Comparison of ENCODE assay signal across 8 cellular contexts in genomic region chr17:181213-182163, GRCh38. TPM values are rescaled to one million over a fixed set of nuclear protein-coding genes. Genes with fewer than 3 reads are reported as not detected.
DNase-seq lines count a peak whose midpoint lies in the region; ATAC-seq and TF ChIP-seq lines count a peak whose summit lies in the region.

Gene DOC2B (minus strand): TSS chr17:181650. CDS start chr17:181479, 171 bp downstream.

- ATAC-seq in natural killer cell treated with Interleukin-12 subunit alpha and Interleukin-12 subunit beta and Interleukin-15 and Interleukin-18, amount 100 ng/mL, for 72 hours: peak; percentile 43 to 82

- H3K36me3 Mint-ChIP-seq in natural killer cell treated with Interleukin-12 subunit alpha and Interleukin-12 subunit beta and Interleukin-15 and Interleukin-18, amount 100 ng/mL, for 72 hours: no peaks in the 10 kb centered on the region

- peak within 1 kb of the TSS; percentile 88 for H3K27ac ChIP-seq in WERI-Rb-1
- H3K27ac ChIP-seq in vagina: peak within 1 kb of the TSS; percentile 69

- no peaks in the 10 kb centered on the region for H3K36me3 ChIP-seq in H7 (replicated peaks; ENCODE audit: control insufficient read depth, insufficient read depth, low read length)
- H3K36me3 ChIP-seq in WERI-Rb-1: peaks cover 9% of the 10 kb centered on the region
- no peaks in the 10 kb centered on the region for H3K36me3 ChIP-seq in vagina

- H3K4me3 ChIP-seq in H7 (ENCODE audit: insufficient read depth, low read depth, low read length) (peak within 1 kb of the TSS; percentile 47), WERI-Rb-1 (ENCODE audit: low read depth, low read length) (peak within 1 kb of the TSS; percentile 58), foreskin fibroblast (ENCODE audit: low read depth in 1 of 2, low read length in 2 of 2) (no peak within 1 kb of the TSS), vagina (peak within 1 kb of the TSS; percentile 49 to 59)

- H3K27me3 Mint-ChIP-seq in natural killer cell treated with Interleukin-12 subunit alpha and Interleukin-12 subunit beta and Interleukin-15 and Interleukin-18, amount 100 ng/mL, for 72 hours: peaks cover 22 to 30% of the 10 kb centered on the region in 2 donors

- intact Hi-C loops in vagina (cut with DNase I): no loop called here

- TF ChIP-seq POLR2A in vagina (IDR thresholded peaks at IDR 0.05): no peak

- H3K4me1 ChIP-seq in vagina: peaks cover 40% of the 10 kb centered on the region

- H3K9me3 ChIP-seq in WERI-Rb-1 (ENCODE audit: severe bottlenecking) (no peaks in the 10 kb centered on the region), vagina (no peaks in the 10 kb centered on the region)

- peak within 1 kb of the TSS; percentile 26 for H3K4me3 Mint-ChIP-seq in natural killer cell treated with Interleukin-12 subunit alpha and Interleukin-12 subunit beta and Interleukin-15 and Interleukin-18, amount 100 ng/mL, for 72 hours

- peaks cover 55% of the 10 kb centered on the region for H3K27me3 ChIP-seq in H7 (ENCODE audit: control insufficient read depth, insufficient read depth, low read length)
- H3K27me3 ChIP-seq in WERI-Rb-1 (ENCODE audit: insufficient read depth, low read depth, severe bottlenecking): no peaks in the 10 kb centered on the region
- H3K27me3 ChIP-seq in vagina: peaks cover 7% of the 10 kb centered on the region

- peaks cover 0 to 11% of the 10 kb centered on the region in 2 donors for H3K4me1 Mint-ChIP-seq in natural killer cell treated with Interleukin-12 subunit alpha and Interleukin-12 subunit beta and Interleukin-15 and Interleukin-18, amount 100 ng/mL, for 72 hours (ENCODE audit: low read depth in 2 of 2)

- no peak within 1 kb of the TSS for H3K27ac Mint-ChIP-seq in natural killer cell treated with Interleukin-12 subunit alpha and Interleukin-12 subunit beta and Interleukin-15 and Interleukin-18, amount 100 ng/mL, for 72 hours

- no peaks in the 10 kb centered on the region for H3K9me3 Mint-ChIP-seq in natural killer cell treated with Interleukin-12 subunit alpha and Interleukin-12 subunit beta and Interleukin-15 and Interleukin-18, amount 100 ng/mL, for 72 hours

- peak; percentile 28; the same call in 1 of the 2 replicates for TF ChIP-seq CTCF in WERI-Rb-1 (IDR thresholded peaks at IDR 0.05; ENCODE audit: low read depth, low read length)
- TF ChIP-seq CTCF in foreskin fibroblast (IDR thresholded peaks at IDR 0.05; ENCODE audit: low read depth, low read length): no peak
- TF ChIP-seq CTCF in vagina (IDR thresholded peaks at IDR 0.05): peak in 1 of 3 experiments; percentile 17

- peak; percentile 97 for DNase-seq in H7
- DNase-seq in WERI-Rb-1: peak; percentile 64
- peak; percentile 21 to 43 for DNase-seq in foreskin fibroblast
- no peak for DNase-seq in natural killer cell treated with Interleukin-12 subunit alpha and Interleukin-12 subunit beta and Interleukin-15 and Interleukin-18, amount 100 ng/mL, for 72 hours (ENCODE audit: low spot score)
- DNase-seq in vagina (ENCODE audit: extremely low spot score in 2 of 2): no peak
- DNase-seq in T1000 (lab: John Stamatoyannopoulos, UW): no peak
- DNase-seq in NCI-H2029 (lab: John Stamatoyannopoulos, UW): no peak
- DNase-seq in NCI-H187 treated with DMSO at 0.1 percent for 48 hours (lab: John Stamatoyannopoulos, UW): no peak

RNA-seq across cellular contexts. Expression of gene DOC2B, which starts in this region (rescaled TPM):
- 0.04 and 1.1 TPM in 2 replicates for total RNA-seq in H7 (2014; rRNA removed; shearing (Covaris generic))
- total RNA-seq in natural killer cell treated with Interleukin-12 subunit alpha and Interleukin-12 subunit beta and Interleukin-15 and Interleukin-18, amount 100 ng/mL, for 72 hours: 10 to 100 TPM in 1 of 2 donors, 1 to 10 TPM in 1; 3.7 to 17.9 TPM
- total RNA-seq in vagina: 10.1 TPM

Comparison
In these comparisons a context has a peak if more than half of its experiments do, and no peak if none do; other contexts are left out.
1. DNase-seq: peak in H7 (single experiment), WERI-Rb-1 (single experiment) and foreskin fibroblast (2 of 2); none in natural killer cell treated with Interleukin-12 subunit alpha and Interleukin-12 subunit beta and Interleukin-15 and Interleukin-18, amount 100 ng/mL, for 72 hours (single experiment), vagina (0 of 2), T1000 (single experiment), NCI-H2029 (single experiment) and NCI-H187 treated with DMSO at 0.1 percent for 48 hours (single experiment).
2. H3K4me3 ChIP-seq: peak in H7 (single experiment), WERI-Rb-1 (single experiment) and vagina (2 of 2); none in foreskin fibroblast (0 of 2).